ENCODE assay signal across 21 cellular contexts in genomic region chr11:79244805-79245197, GRCh38.
DNase-seq lines count a peak whose midpoint lies in the region; TF ChIP-seq lines count a peak whose summit lies in the region.
"Had no signal": no experiment of that assay in that cellular context is flagged by ENCODE, and none has a peak within 500 bp of the region (broad histone marks: within the 10 kb centered on the region; RNA-seq: fewer than 3 reads in every experiment).

No MANE protein-coding gene starts in this region.

- no peaks in the 10 kb centered on the region for H3K9me3 Mint-ChIP-seq in activated CD4-positive, alpha-beta memory T cell treated with anti-CD3 and anti-CD28 coated beads, Interleukin-2, amount 10 ng/mL, durations not matched to agents 7 days and 5 days
- H3K9me3 Mint-ChIP-seq: activated naive CD8-positive, alpha-beta T cell treated with anti-CD3 and anti-CD28 coated beads, Interleukin-2, amount 50 U/mL, for 24 hours; activated T-helper 2 cell treated with anti-CD3 and anti-CD28 coated beads, Interferon-gamma antibody, Interleukin-2, Interleukin-4, amounts not matched to agents 10 μg/mL and 5 μg/mL and 100 μg/mL, durations not matched to agents 14 hours and 24 hours and 36 hours had no signal

- H3K36me3 ChIP-seq in left ventricle myocardium inferior: no peaks in the 10 kb centered on the region
- no peaks in the 10 kb centered on the region for H3K36me3 ChIP-seq in right atrium auricular region
- H3K36me3 ChIP-seq in osteoblast (ENCODE audit: insufficient read depth, low read length): no peaks in the 10 kb centered on the region
- no peaks in the 10 kb centered on the region for H3K36me3 ChIP-seq in vagina
- H3K36me3 ChIP-seq: BE2C had no signal

- H3K27me3 ChIP-seq in left ventricle myocardium inferior (ENCODE audit: low read depth) (peaks cover 9% of the 10 kb centered on the region), right atrium auricular region (no peaks in the 10 kb centered on the region), osteoblast (ENCODE audit: insufficient read depth, low read length) (no peaks in the 10 kb centered on the region), vagina (no peaks in the 10 kb centered on the region)
- H3K27me3 ChIP-seq: BE2C had no signal

- TF ChIP-seq POLR2A in vagina (IDR thresholded peaks at IDR 0.05): no peak

- no peak overlapping the region for H3K4me2 ChIP-seq in osteoblast (ENCODE audit: insufficient read depth, low read length)

- no peaks in the 10 kb centered on the region for H3K27me3 Mint-ChIP-seq in activated CD4-positive, alpha-beta memory T cell treated with anti-CD3 and anti-CD28 coated beads, Interleukin-2, amount 10 ng/mL, durations not matched to agents 7 days and 5 days
- H3K27me3 Mint-ChIP-seq: activated CD8-positive, alpha-beta memory T cell treated with anti-CD3 and anti-CD28 coated beads, Interleukin-2, amount 10 ng/mL, durations not matched to agents 7 days and 5 days had no signal

- H3K27ac Mint-ChIP-seq in activated CD4-positive, alpha-beta memory T cell treated with anti-CD3 and anti-CD28 coated beads, Interleukin-2, amount 10 ng/mL, durations not matched to agents 7 days and 5 days: no peak overlapping the region
- H3K27ac Mint-ChIP-seq: activated CD8-positive, alpha-beta memory T cell treated with anti-CD3 and anti-CD28 coated beads, Interleukin-2, amount 10 ng/mL, durations not matched to agents 7 days and 5 days; activated naive CD8-positive, alpha-beta T cell treated with anti-CD3 and anti-CD28 coated beads, Interleukin-2, amount 50 U/mL, for 24 hours; activated T-helper 2 cell treated with anti-CD3 and anti-CD28 coated beads, Interferon-gamma antibody, Interleukin-2, Interleukin-4, amounts not matched to agents 10 μg/mL and 5 μg/mL and 100 μg/mL, durations not matched to agents 14 hours and 24 hours and 36 hours had no signal

- DNase-seq in left ventricle myocardium inferior (no peak), right atrium auricular region (ENCODE audit: low spot score) (no peak), epithelial cell of prostate (ENCODE audit: low read depth, low spot score) (no peak), osteoblast (ENCODE audit: insufficient read length, low spot score, missing footprints) (no peak), vagina (ENCODE audit: extremely low spot score in 2 of 2) (no peak), HCEC 1CT (no peak), NCI-H187 treated with DMSO at 0.1 percent for 48 hours (lab: John Stamatoyannopoulos, UW) (no peak)
- DNase-seq in activated CD4-positive, alpha-beta memory T cell treated with anti-CD3 and anti-CD28 coated beads, Interleukin-2, amount 10 ng/mL, durations not matched to agents 7 days and 5 days: no peak
- DNase-seq: 8988T; activated CD8-positive, alpha-beta memory T cell treated with anti-CD3 and anti-CD28 coated beads, Interleukin-2, amount 10 ng/mL, durations not matched to agents 7 days and 5 days; activated naive CD8-positive, alpha-beta T cell treated with anti-CD3 and anti-CD28 coated beads, Interleukin-2, amount 50 U/mL, for 24 hours; BE2C; Calu3; effector CD4-positive, alpha-beta T cell; KG1; MV-4-11; NCI-H2029 treated with DMSO at 0.1 percent for 48 hours; NCI-H446 treated with DMSO at 0.1 percent for 48 hours; stimulated activated naive CD8-positive, alpha-beta T cell treated with anti-CD3 and anti-CD28 coated beads, Interleukin-15, amount 100 ng/mL, for 72 hours; SW 1271 had no signal

- H2AFZ ChIP-seq in osteoblast (ENCODE audit: low read length): no peak overlapping the region

- peaks cover 12% of the 10 kb centered on the region for H3K4me1 ChIP-seq in left ventricle myocardium inferior
- peaks cover 0 to 10% of the 10 kb centered on the region in 2 donors for H3K4me1 ChIP-seq in right atrium auricular region
- peaks cover 25% of the 10 kb centered on the region for H3K4me1 ChIP-seq in osteoblast (ENCODE audit: insufficient read depth, low read length)
- peaks cover 19% of the 10 kb centered on the region for H3K4me1 ChIP-seq in vagina
- H3K4me1 ChIP-seq: BE2C had no signal

- intact Hi-C loops in left ventricle myocardium inferior (cut with micrococcal nuclease) (no loop called here), vagina (cut with DNase I) (no loop called here)

- H3K4me3 ChIP-seq in left ventricle myocardium inferior: no peak overlapping the region
- no peak overlapping the region for H3K4me3 ChIP-seq in right atrium auricular region
- no peak overlapping the region for H3K4me3 ChIP-seq in osteoblast (ENCODE audit: insufficient read depth, low read length)
- no peak overlapping the region for H3K4me3 ChIP-seq in vagina

- POLR2A ChIA-PET in activated CD4-positive, alpha-beta memory T cell treated with anti-CD3 and anti-CD28 coated beads, Interleukin-2, amount 10 ng/mL, durations not matched to agents 7 days and 5 days (lab: Charles Lee): no interaction called here

- no peak for TF ChIP-seq CTCF in left ventricle myocardium inferior (IDR thresholded peaks at IDR 0.05; ENCODE audit: borderline replicate concordance)
- TF ChIP-seq CTCF in right atrium auricular region (IDR thresholded peaks at IDR 0.05): no peak
- TF ChIP-seq CTCF in osteoblast (IDR thresholded peaks at IDR 0.05; ENCODE audit: extremely low read depth, low read depth, low read length): no peak
- no peak for TF ChIP-seq CTCF in vagina (IDR thresholded peaks at IDR 0.05)

- H3K4me3 Mint-ChIP-seq in activated CD4-positive, alpha-beta memory T cell treated with anti-CD3 and anti-CD28 coated beads, Interleukin-2, amount 10 ng/mL, durations not matched to agents 7 days and 5 days: no peak overlapping the region
- H3K4me3 Mint-ChIP-seq: activated CD8-positive, alpha-beta memory T cell treated with anti-CD3 and anti-CD28 coated beads, Interleukin-2, amount 10 ng/mL, durations not matched to agents 7 days and 5 days; activated naive CD8-positive, alpha-beta T cell treated with anti-CD3 and anti-CD28 coated beads, Interleukin-2, amount 50 U/mL, for 24 hours; stimulated activated naive CD8-positive, alpha-beta T cell treated with anti-CD3 and anti-CD28 coated beads, Interleukin-15, amount 100 ng/mL, for 72 hours had no signal

- H3K27ac ChIP-seq in left ventricle myocardium inferior (replicated peaks): peak overlapping the region; percentile 71
- H3K27ac ChIP-seq in right atrium auricular region: peak overlapping the region in 1 of 2 donors; percentile 35
- peak overlapping the region; percentile 54 for H3K27ac ChIP-seq in epithelial cell of prostate
- H3K27ac ChIP-seq in osteoblast (ENCODE audit: low read depth, low read length): peak overlapping the region; percentile 71
- peak overlapping the region; percentile 42 for H3K27ac ChIP-seq in vagina

- H4K20me1 ChIP-seq in osteoblast (ENCODE audit: insufficient read depth, low read length): no peaks in the 10 kb centered on the region

- H3K9me3 ChIP-seq in left ventricle myocardium inferior (replicated peaks) (no peaks in the 10 kb centered on the region), right atrium auricular region (no peaks in the 10 kb centered on the region), osteoblast (ENCODE audit: low read depth, low read length) (no peaks in the 10 kb centered on the region), vagina (no peaks in the 10 kb centered on the region)
- H3K9me3 ChIP-seq: BE2C had no signal

- CTCF ChIA-PET in activated CD4-positive, alpha-beta memory T cell treated with anti-CD3 and anti-CD28 coated beads, Interleukin-2, amount 10 ng/mL, durations not matched to agents 7 days and 5 days (lab: Charles Lee): no interaction called here

- no peaks in the 10 kb centered on the region for H3K36me3 Mint-ChIP-seq in activated CD4-positive, alpha-beta memory T cell treated with anti-CD3 and anti-CD28 coated beads, Interleukin-2, amount 10 ng/mL, durations not matched to agents 7 days and 5 days (ENCODE audit: low read depth)
- H3K36me3 Mint-ChIP-seq: activated CD8-positive, alpha-beta memory T cell treated with anti-CD3 and anti-CD28 coated beads, Interleukin-2, amount 10 ng/mL, durations not matched to agents 7 days and 5 days had no signal

- H3K4me1 Mint-ChIP-seq in activated CD4-positive, alpha-beta memory T cell treated with anti-CD3 and anti-CD28 coated beads, Interleukin-2, amount 10 ng/mL, durations not matched to agents 7 days and 5 days: no peaks in the 10 kb centered on the region
- H3K4me1 Mint-ChIP-seq: activated CD8-positive, alpha-beta memory T cell treated with anti-CD3 and anti-CD28 coated beads, Interleukin-2, amount 10 ng/mL, durations not matched to agents 7 days and 5 days; activated naive CD8-positive, alpha-beta T cell treated with anti-CD3 and anti-CD28 coated beads, Interleukin-2, amount 50 U/mL, for 24 hours; stimulated activated naive CD8-positive, alpha-beta T cell treated with anti-CD3 and anti-CD28 coated beads, Interleukin-15, amount 100 ng/mL, for 72 hours had no signal

- H3K79me2 ChIP-seq in osteoblast (ENCODE audit: insufficient read depth, low read length): no peaks in the 10 kb centered on the region
